Comparison of ENCODE assay signal across 8 cellular contexts in the genomic region with DNA sequence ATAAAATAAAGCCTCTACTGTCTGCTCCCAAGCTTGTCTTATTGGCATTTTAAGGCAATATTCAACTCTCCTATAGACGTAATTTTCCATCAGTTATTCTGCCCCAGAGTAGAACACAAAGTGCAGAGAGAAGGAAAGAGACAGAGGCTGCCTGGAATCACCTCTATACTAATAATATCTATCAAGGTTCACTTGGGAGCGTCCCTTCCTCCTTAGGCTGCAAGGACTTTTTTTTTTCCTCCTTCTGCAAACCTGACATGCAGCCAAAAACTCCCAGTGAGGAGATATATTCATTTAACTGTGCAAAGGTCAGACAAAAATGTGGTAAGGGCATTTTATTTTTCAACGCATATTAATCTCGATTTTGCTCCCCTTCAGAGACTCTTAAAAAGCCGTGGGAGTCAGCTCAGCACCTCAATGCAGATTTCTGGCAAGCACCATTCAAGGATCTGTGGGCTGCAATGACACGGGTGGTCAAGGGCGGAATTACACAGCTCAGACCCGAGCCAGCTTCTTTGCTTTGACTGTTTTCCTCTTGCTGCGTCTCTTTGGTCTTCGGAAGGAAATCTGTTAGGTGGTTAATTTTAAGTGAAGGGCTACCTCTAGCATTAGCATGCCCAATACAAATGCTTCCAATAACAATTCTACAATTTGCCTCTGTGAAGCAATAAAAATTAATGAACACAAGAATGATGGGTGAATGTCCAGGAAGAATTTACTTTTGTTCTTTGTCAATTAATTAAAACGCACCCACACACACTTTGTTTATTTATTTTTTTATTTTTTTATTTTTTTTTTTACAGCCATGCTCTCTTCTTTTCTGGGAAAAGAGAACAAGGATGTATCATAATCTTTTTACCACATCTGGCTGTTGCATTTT.
DNase-seq lines count a peak whose midpoint lies in the region; ATAC-seq and TF ChIP-seq lines count a peak whose summit lies in the region.

No MANE protein-coding gene starts in this region.

- DNase-seq in AG09309 (ENCODE audit: low read depth) (no peak), HT-29 (ENCODE audit: low spot score) (peak; percentile 68), brain pericyte (ENCODE audit: low read depth, low spot score) (peak; percentile 12), islet precursor cell (peak; percentile 79), thyroid gland (peak; percentile 52 to 54), epidermal melanocyte (ENCODE audit: insufficient read length, low spot score) (no peak), cortex of kidney (lab: John Stamatoyannopoulos, UW) (no peak)

- no peak overlapping the region for H3K27ac ChIP-seq in thyroid gland

- WGBS in thyroid gland, 2 donors: 18 to 21% methylated on average over 11 of the region's 11 CpGs

- no peak overlapping the region for H3K4me3 ChIP-seq in AG09309 (ENCODE audit: control insufficient read depth, low read depth, low read length)
- H3K4me3 ChIP-seq in thyroid gland (replicated peaks in 1 of 3): no peak overlapping the region

- H3K9me3 ChIP-seq in thyroid gland: no peaks in the 10 kb centered on the region

- TF ChIP-seq CTCF in AG09309 (IDR thresholded peaks at IDR 0.05; ENCODE audit: control insufficient read depth, insufficient read depth, low read depth, low read length, missing control alignments) (peak; percentile 44), thyroid gland (IDR thresholded peaks at IDR 0.05) (peak; percentile 50 to 85 (median 72))

- no peaks in the 10 kb centered on the region for H3K36me3 ChIP-seq in thyroid gland

- peak; percentile 60 for ATAC-seq in GM19328 (IDR thresholded peaks at IDR 0.05; ENCODE audit: unreplicated experiment)

- intact Hi-C loops in thyroid gland (cut with DNase I): no loop called here

- H3K4me1 ChIP-seq in thyroid gland: no peaks in the 10 kb centered on the region

- H3K27me3 ChIP-seq in thyroid gland: no peaks in the 10 kb centered on the region

- no peak for TF ChIP-seq POLR2A in thyroid gland (IDR thresholded peaks at IDR 0.05)

Comparison
In these comparisons a context has a peak if more than half of its experiments do, and no peak if none do; other contexts are left out.
1. DNase-seq: peak in HT-29 (single experiment), brain pericyte (single experiment), islet precursor cell (single experiment) and thyroid gland (2 of 2); none in AG09309 (single experiment), epidermal melanocyte (single experiment) and cortex of kidney (single experiment).